In the genomic region with DNA sequence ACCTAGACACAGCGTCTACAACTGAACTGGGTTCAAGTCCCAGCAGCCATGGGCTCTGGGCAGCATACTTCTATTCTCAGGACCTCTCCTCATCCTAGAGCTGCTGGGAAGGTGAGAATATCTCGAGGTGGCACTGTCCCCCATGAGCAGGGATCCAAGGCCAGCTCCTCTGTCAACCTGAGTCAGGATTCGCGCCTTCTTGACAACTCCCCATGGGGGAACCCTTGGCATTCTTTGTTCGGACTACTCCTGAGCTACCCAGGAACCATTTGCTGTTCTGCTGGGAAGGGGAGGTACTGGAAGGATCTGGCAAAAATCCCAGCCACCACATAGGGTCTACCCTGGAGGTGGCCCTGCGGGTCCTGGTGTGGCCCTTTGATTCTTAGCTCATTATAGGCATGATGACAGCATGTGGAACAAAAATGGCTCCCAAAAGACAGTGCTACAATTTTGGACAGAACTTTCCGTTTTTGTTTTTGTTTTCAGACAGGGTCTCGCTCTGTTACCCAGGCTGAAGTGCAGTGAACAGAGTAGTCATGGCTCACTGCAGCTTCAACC, we compare ENCODE assay signal across 1 cellular context.
TF ChIP-seq lines count a peak whose summit lies in the region.

No MANE protein-coding gene starts in this region.

TF ChIP-seq in GM23338, 12 proteins besides CTCF, POLR2A, EP300 and RAD21:
- TF ChIP-seq EZH2 (IDR thresholded peaks at IDR 0.05; ENCODE audit: low read depth, unreplicated experiment) = no peak
- TF ChIP-seq ETS1 (IDR thresholded peaks at IDR 0.05) = no peak
- no peak for TF ChIP-seq CREB1 (CRISPR knock-in tag; IDR thresholded peaks at IDR 0.05; ENCODE audit: low read depth)
- TF ChIP-seq ZNF114 (CRISPR knock-in tag; IDR thresholded peaks at IDR 0.05) = no peak
- no peak for TF ChIP-seq EZH2phosphoT487 (IDR thresholded peaks at IDR 0.05; ENCODE audit: unreplicated experiment)
- no peak for TF ChIP-seq JUNB (IDR thresholded peaks at IDR 0.05; ENCODE audit: unreplicated experiment)
- TF ChIP-seq, protein P1, sequence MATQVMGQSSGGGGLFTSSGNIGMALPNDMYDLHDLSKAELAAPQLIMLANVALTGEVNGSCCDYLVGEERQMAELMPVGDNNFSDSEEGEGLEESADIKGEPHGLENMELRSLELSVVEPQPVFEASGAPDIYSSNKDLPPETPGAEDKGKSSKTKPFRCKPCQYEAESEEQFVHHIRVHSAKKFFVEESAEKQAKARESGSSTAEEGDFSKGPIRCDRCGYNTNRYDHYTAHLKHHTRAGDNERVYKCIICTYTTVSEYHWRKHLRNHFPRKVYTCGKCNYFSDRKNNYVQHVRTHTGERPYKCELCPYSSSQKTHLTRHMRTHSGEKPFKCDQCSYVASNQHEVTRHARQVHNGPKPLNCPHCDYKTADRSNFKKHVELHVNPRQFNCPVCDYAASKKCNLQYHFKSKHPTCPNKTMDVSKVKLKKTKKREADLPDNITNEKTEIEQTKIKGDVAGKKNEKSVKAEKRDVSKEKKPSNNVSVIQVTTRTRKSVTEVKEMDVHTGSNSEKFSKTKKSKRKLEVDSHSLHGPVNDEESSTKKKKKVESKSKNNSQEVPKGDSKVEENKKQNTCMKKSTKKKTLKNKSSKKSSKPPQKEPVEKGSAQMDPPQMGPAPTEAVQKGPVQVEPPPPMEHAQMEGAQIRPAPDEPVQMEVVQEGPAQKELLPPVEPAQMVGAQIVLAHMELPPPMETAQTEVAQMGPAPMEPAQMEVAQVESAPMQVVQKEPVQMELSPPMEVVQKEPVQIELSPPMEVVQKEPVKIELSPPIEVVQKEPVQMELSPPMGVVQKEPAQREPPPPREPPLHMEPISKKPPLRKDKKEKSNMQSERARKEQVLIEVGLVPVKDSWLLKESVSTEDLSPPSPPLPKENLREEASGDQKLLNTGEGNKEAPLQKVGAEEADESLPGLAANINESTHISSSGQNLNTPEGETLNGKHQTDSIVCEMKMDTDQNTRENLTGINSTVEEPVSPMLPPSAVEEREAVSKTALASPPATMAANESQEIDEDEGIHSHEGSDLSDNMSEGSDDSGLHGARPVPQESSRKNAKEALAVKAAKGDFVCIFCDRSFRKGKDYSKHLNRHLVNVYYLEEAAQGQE (IDR thresholded peaks at IDR 0.05; ENCODE audit: unreplicated experiment) = no peak
- no peak for TF ChIP-seq ZNF331 (CRISPR knock-in tag; IDR thresholded peaks at IDR 0.05; ENCODE audit: low read depth)
- no peak for TF ChIP-seq POLR2AphosphoS5 (IDR thresholded peaks at IDR 0.05; ENCODE audit: low read depth)
- TF ChIP-seq NANOG (IDR thresholded peaks at IDR 0.05; ENCODE audit: borderline replicate concordance) = no peak
- no peak for TF ChIP-seq STAT1 (IDR thresholded peaks at IDR 0.05; ENCODE audit: unreplicated experiment)
- TF ChIP-seq, protein P2, sequence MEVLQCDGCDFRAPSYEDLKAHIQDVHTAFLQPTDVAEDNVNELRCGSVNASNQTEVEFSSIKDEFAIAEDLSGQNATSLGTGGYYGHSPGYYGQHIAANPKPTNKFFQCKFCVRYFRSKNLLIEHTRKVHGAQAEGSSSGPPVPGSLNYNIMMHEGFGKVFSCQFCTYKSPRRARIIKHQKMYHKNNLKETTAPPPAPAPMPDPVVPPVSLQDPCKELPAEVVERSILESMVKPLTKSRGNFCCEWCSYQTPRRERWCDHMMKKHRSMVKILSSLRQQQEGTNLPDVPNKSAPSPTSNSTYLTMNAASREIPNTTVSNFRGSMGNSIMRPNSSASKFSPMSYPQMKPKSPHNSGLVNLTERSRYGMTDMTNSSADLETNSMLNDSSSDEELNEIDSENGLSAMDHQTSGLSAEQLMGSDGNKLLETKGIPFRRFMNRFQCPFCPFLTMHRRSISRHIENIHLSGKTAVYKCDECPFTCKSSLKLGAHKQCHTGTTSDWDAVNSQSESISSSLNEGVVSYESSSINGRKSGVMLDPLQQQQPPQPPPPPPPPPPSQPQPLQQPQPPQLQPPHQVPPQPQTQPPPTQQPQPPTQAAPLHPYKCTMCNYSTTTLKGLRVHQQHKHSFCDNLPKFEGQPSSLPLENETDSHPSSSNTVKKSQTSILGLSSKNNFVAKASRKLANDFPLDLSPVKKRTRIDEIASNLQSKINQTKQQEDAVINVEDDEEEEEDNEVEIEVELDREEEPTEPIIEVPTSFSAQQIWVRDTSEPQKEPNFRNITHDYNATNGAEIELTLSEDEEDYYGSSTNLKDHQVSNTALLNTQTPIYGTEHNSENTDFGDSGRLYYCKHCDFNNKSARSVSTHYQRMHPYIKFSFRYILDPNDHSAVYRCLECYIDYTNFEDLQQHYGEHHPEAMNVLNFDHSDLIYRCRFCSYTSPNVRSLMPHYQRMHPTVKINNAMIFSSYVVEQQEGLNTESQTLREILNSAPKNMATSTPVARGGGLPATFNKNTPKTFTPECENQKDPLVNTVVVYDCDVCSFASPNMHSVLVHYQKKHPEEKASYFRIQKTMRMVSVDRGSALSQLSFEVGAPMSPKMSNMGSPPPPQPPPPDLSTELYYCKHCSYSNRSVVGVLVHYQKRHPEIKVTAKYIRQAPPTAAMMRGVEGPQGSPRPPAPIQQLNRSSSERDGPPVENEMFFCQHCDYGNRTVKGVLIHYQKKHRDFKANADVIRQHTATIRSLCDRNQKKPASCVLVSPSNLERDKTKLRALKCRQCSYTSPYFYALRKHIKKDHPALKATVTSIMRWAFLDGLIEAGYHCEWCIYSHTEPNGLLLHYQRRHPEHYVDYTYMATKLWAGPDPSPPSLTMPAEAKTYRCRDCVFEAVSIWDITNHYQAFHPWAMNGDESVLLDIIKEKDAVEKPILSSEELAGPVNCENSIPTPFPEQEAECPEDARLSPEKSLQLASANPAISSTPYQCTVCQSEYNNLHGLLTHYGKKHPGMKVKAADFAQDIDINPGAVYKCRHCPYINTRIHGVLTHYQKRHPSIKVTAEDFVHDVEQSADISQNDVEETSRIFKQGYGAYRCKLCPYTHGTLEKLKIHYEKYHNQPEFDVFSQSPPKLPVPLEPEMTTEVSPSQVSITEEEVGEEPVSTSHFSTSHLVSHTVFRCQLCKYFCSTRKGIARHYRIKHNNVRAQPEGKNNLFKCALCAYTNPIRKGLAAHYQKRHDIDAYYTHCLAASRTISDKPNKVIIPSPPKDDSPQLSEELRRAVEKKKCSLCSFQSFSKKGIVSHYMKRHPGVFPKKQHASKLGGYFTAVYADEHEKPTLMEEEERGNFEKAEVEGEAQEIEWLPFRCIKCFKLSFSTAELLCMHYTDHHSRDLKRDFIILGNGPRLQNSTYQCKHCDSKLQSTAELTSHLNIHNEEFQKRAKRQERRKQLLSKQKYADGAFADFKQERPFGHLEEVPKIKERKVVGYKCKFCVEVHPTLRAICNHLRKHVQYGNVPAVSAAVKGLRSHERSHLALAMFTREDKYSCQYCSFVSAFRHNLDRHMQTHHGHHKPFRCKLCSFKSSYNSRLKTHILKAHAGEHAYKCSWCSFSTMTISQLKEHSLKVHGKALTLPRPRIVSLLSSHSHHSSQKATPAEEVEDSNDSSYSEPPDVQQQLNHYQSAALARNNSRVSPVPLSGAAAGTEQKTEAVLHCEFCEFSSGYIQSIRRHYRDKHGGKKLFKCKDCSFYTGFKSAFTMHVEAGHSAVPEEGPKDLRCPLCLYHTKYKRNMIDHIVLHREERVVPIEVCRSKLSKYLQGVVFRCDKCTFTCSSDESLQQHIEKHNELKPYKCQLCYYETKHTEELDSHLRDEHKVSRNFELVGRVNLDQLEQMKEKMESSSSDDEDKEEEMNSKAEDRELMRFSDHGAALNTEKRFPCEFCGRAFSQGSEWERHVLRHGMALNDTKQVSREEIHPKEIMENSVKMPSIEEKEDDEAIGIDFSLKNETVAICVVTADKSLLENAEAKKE (CRISPR knock-in tag; IDR thresholded peaks at IDR 0.05) = no peak
